19 cellular contexts compared by ENCODE assay signal in genomic region chr16:15033309-15033707, GRCh38. TPM values are rescaled to one million over a fixed set of nuclear protein-coding genes. Genes with fewer than 3 reads are reported as not detected.
DNase-seq lines count a peak whose midpoint lies in the region; ATAC-seq and TF ChIP-seq lines count a peak whose summit lies in the region.
"Had no signal": no experiment of that assay in that cellular context is flagged by ENCODE, and none has a peak within 500 bp of the region (broad histone marks: within the 10 kb centered on the region; RNA-seq: fewer than 3 reads in every experiment).

No MANE protein-coding gene starts in this region.

- H3K36me3 ChIP-seq in body of pancreas (replicated peaks in 1 of 2; ENCODE audit: insufficient read depth in 1 of 2, low read depth in 2 of 2) = peaks cover 15 to 52% of the 10 kb centered on the region in 2 donors
- peaks cover 88% of the 10 kb centered on the region for H3K36me3 ChIP-seq in right atrium auricular region

- TF ChIP-seq CTCF in body of pancreas (IDR thresholded peaks at IDR 0.05) (no peak), right atrium auricular region (IDR thresholded peaks at IDR 0.05) (no peak), osteocyte (IDR thresholded peaks at IDR 0.05) (no peak)

- peak; percentile 52 for DNase-seq in HK-2 (ENCODE audit: unreplicated experiment)
- no peak for DNase-seq in body of pancreas
- DNase-seq in right atrium auricular region (ENCODE audit: low spot score) = no peak
- no peak for DNase-seq in osteocyte (ENCODE audit: extremely low spot score, unreplicated experiment)
- no peak for DNase-seq in NCI-H446 (lab: John Stamatoyannopoulos, UW)
- DNase-seq in ureter (ENCODE audit: low spot score) = no peak
- no peak for DNase-seq in DMS153 treated with DMSO at 0.1 percent for 48 hours (lab: John Stamatoyannopoulos, UW; ENCODE audit: unreplicated experiment)
- DNase-seq: activated CD8-positive, alpha-beta memory T cell treated with anti-CD3 and anti-CD28 coated beads, Interleukin-2, amount 10 ng/mL, durations not matched to agents 7 days and 5 days; amniotic stem cell; effector CD4-positive, alpha-beta T cell; HFFc6; NCI-H2029; SJCRH30; stimulated activated CD4-positive, alpha-beta T cell treated with anti-CD3 and anti-CD28 coated beads, Interleukin-1b, Interleukin-23, amount 100 ng/mL, for 48 hours had no signal

- peak; percentile 13 for ATAC-seq in body of pancreas
- ATAC-seq: activated CD8-positive, alpha-beta memory T cell treated with anti-CD3 and anti-CD28 coated beads, Interleukin-2, amount 10 ng/mL, durations not matched to agents 7 days and 5 days; GM12878; sciatic nerve had no signal

- H3K9me3 Mint-ChIP-seq in osteocyte (ENCODE audit: unreplicated experiment) = no peaks in the 10 kb centered on the region
- H3K9me3 Mint-ChIP-seq: central memory CD8-positive, alpha-beta T cell; HFFc6; T-helper 2 cell treated with Interferon-gamma antibody and Interleukin-4, amounts not matched to agents 5 μg/mL and 100 μg/mL, for 36 hours had no signal

- WGBS in body of pancreas, 2 donors = 75 to 81% methylated on average over 12 to 14 of the region's 14 CpGs

- peak overlapping the region; percentile 41 for H3K27ac Mint-ChIP-seq in osteocyte (ENCODE audit: unreplicated experiment)
- H3K27ac Mint-ChIP-seq: activated CD8-positive, alpha-beta memory T cell treated with anti-CD3 and anti-CD28 coated beads, Interleukin-2, amount 10 ng/mL, durations not matched to agents 7 days and 5 days; HFFc6; T-helper 2 cell treated with Interferon-gamma antibody and Interleukin-4, amounts not matched to agents 5 μg/mL and 100 μg/mL, for 36 hours had no signal

- peaks cover 72% of the 10 kb centered on the region for H3K36me3 Mint-ChIP-seq in osteocyte (ENCODE audit: unreplicated experiment)

- no peaks in the 10 kb centered on the region for H3K27me3 ChIP-seq in body of pancreas
- H3K27me3 ChIP-seq in right atrium auricular region = no peaks in the 10 kb centered on the region
- H3K27me3 ChIP-seq: SJCRH30, vagina had no signal

- no peak overlapping the region for H3K4me3 Mint-ChIP-seq in osteocyte (ENCODE audit: unreplicated experiment)
- H3K4me3 Mint-ChIP-seq: activated CD8-positive, alpha-beta memory T cell treated with anti-CD3 and anti-CD28 coated beads, Interleukin-2, amount 10 ng/mL, durations not matched to agents 7 days and 5 days; central memory CD8-positive, alpha-beta T cell; HFFc6; T-helper 2 cell treated with Interferon-gamma antibody and Interleukin-4, amounts not matched to agents 5 μg/mL and 100 μg/mL, for 36 hours had no signal

- H3K4me3 ChIP-seq in body of pancreas (no peak overlapping the region), right atrium auricular region (no peak overlapping the region)
- H3K4me3 ChIP-seq: GM12878, SJCRH30, vagina had no signal

- no peaks in the 10 kb centered on the region for H3K27me3 Mint-ChIP-seq in osteocyte (ENCODE audit: unreplicated experiment)
- H3K27me3 Mint-ChIP-seq: activated CD8-positive, alpha-beta memory T cell treated with anti-CD3 and anti-CD28 coated beads, Interleukin-2, amount 10 ng/mL, durations not matched to agents 7 days and 5 days; central memory CD8-positive, alpha-beta T cell had no signal

- H3K4me1 ChIP-seq in body of pancreas (no peaks in the 10 kb centered on the region), right atrium auricular region (peaks cover 0 to 27% of the 10 kb centered on the region in 2 donors)
- H3K4me1 ChIP-seq: vagina had no signal

- H3K9me3 ChIP-seq in body of pancreas = no peaks in the 10 kb centered on the region
- no peaks in the 10 kb centered on the region for H3K9me3 ChIP-seq in right atrium auricular region
- H3K9me3 ChIP-seq: SJCRH30, vagina had no signal

- intact Hi-C loops in body of pancreas (cut with DNase I) = no loop called here

- H3K27ac ChIP-seq in body of pancreas (no peak overlapping the region), right atrium auricular region (peak overlapping the region; percentile 51 to 65)
- H3K27ac ChIP-seq: SJCRH30, vagina had no signal

- no peak for TF ChIP-seq POLR2A in body of pancreas (IDR thresholded peaks at IDR 0.05)

- H3K4me1 Mint-ChIP-seq in osteocyte (ENCODE audit: unreplicated experiment) = peaks cover 11% of the 10 kb centered on the region

RNA-seq across cellular contexts. Expression of gene NTAN1, which starts 22.6 kb away (rescaled TPM):
- total RNA-seq in body of pancreas (10 to 100 TPM in 1 of 2 donors, 1 to 10 TPM in 1; 7.9 to 29.8 TPM), right atrium auricular region (10 to 100 TPM; 32.4 to 37.5 TPM), osteocyte (54.9 and 56.4 TPM in 2 replicates), ureter (74.2 TPM)

RNA-seq across cellular contexts. Expression of gene PDXDC1, which starts 58.5 kb away (rescaled TPM):
- total RNA-seq in body of pancreas = 10 to 100 TPM; 63.3 to 66.2 TPM
- 10 to 100 TPM; 50.4 to 60.8 TPM for total RNA-seq in right atrium auricular region
- total RNA-seq in osteocyte = 107 and 109 TPM in 2 replicates
- total RNA-seq in ureter = 133 TPM

Comparison
In these comparisons a context has a peak if more than half of its experiments do, and no peak if none do; other contexts are left out.
1. H3K27ac ChIP-seq: peak in right atrium auricular region (2 of 2); none in body of pancreas (0 of 4).